1 cellular context compared by ENCODE assay signal in the genomic region with DNA sequence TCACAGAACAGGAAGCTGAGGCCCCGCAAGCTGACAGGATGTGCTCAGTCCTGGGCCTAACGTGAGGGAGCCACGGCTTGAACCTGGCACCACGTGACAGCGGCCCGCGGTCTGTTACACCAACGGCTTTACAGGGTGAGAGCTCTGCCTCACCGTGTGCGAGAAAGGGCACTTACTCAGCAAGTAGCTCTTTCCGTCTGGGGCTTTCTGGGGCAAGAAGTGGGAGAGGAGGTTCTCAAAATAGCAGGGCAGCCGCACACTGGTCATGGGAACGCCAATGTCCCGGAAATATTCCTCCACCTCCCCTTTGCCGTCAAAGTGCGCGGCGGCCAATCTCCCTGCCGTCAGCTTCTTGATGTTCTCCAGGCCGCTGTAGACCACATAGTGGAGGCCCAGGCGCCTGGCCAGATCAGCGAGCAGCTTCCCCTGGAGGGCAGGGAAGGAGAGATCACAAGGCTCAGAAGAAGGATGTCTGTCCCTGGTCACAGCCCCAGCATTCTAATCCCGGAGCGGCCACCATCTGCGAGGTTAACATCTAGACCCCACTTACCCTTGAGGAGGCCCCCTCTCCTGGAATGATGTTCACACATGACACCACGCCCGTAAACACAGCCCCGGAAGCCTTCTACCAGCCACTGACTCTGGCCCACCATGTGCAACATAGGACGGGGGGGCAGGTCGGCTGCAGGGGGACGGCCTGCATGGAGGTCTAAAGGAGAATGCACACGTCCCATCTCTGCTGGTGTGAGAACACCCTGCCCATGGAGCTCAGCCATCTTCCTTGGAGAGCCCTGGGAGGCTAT.
TF ChIP-seq lines count a peak whose summit lies in the region.

No MANE protein-coding gene starts in this region.

TF ChIP-seq in GM23338, 12 proteins besides CTCF, POLR2A, EP300 and RAD21 (continued from another document):
- TF ChIP-seq, protein P1, sequence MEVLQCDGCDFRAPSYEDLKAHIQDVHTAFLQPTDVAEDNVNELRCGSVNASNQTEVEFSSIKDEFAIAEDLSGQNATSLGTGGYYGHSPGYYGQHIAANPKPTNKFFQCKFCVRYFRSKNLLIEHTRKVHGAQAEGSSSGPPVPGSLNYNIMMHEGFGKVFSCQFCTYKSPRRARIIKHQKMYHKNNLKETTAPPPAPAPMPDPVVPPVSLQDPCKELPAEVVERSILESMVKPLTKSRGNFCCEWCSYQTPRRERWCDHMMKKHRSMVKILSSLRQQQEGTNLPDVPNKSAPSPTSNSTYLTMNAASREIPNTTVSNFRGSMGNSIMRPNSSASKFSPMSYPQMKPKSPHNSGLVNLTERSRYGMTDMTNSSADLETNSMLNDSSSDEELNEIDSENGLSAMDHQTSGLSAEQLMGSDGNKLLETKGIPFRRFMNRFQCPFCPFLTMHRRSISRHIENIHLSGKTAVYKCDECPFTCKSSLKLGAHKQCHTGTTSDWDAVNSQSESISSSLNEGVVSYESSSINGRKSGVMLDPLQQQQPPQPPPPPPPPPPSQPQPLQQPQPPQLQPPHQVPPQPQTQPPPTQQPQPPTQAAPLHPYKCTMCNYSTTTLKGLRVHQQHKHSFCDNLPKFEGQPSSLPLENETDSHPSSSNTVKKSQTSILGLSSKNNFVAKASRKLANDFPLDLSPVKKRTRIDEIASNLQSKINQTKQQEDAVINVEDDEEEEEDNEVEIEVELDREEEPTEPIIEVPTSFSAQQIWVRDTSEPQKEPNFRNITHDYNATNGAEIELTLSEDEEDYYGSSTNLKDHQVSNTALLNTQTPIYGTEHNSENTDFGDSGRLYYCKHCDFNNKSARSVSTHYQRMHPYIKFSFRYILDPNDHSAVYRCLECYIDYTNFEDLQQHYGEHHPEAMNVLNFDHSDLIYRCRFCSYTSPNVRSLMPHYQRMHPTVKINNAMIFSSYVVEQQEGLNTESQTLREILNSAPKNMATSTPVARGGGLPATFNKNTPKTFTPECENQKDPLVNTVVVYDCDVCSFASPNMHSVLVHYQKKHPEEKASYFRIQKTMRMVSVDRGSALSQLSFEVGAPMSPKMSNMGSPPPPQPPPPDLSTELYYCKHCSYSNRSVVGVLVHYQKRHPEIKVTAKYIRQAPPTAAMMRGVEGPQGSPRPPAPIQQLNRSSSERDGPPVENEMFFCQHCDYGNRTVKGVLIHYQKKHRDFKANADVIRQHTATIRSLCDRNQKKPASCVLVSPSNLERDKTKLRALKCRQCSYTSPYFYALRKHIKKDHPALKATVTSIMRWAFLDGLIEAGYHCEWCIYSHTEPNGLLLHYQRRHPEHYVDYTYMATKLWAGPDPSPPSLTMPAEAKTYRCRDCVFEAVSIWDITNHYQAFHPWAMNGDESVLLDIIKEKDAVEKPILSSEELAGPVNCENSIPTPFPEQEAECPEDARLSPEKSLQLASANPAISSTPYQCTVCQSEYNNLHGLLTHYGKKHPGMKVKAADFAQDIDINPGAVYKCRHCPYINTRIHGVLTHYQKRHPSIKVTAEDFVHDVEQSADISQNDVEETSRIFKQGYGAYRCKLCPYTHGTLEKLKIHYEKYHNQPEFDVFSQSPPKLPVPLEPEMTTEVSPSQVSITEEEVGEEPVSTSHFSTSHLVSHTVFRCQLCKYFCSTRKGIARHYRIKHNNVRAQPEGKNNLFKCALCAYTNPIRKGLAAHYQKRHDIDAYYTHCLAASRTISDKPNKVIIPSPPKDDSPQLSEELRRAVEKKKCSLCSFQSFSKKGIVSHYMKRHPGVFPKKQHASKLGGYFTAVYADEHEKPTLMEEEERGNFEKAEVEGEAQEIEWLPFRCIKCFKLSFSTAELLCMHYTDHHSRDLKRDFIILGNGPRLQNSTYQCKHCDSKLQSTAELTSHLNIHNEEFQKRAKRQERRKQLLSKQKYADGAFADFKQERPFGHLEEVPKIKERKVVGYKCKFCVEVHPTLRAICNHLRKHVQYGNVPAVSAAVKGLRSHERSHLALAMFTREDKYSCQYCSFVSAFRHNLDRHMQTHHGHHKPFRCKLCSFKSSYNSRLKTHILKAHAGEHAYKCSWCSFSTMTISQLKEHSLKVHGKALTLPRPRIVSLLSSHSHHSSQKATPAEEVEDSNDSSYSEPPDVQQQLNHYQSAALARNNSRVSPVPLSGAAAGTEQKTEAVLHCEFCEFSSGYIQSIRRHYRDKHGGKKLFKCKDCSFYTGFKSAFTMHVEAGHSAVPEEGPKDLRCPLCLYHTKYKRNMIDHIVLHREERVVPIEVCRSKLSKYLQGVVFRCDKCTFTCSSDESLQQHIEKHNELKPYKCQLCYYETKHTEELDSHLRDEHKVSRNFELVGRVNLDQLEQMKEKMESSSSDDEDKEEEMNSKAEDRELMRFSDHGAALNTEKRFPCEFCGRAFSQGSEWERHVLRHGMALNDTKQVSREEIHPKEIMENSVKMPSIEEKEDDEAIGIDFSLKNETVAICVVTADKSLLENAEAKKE (CRISPR knock-in tag; IDR thresholded peaks at IDR 0.05): no peak
- TF ChIP-seq STAT1 (IDR thresholded peaks at IDR 0.05; ENCODE audit: unreplicated experiment) (no peak), JUNB (IDR thresholded peaks at IDR 0.05; ENCODE audit: unreplicated experiment) (no peak), ZNF331 (CRISPR knock-in tag; IDR thresholded peaks at IDR 0.05; ENCODE audit: low read depth) (no peak), POLR2AphosphoS5 (IDR thresholded peaks at IDR 0.05; ENCODE audit: low read depth) (no peak)
